In the genomic region with DNA sequence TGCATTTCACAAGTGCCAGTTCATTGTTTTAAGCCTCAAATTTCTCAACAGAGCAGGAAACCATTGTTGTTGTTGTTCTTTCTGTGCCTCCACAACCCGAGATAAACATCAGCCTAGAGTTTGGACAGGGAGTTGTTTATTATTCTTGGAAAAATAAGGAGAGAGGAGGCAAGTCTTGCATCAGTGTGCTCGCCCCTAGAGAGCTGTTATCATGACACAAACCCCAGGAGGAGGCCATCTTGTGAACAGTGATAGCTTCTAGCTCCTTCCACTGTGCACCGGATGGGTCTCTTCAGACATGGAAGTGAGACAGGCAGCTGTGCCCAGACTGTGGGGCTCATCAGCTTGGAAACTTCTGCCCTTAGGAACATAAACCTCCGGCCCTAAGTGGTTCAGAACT, we compare ENCODE assay signal across 27 cellular contexts.
DNase-seq lines count a peak whose midpoint lies in the region; ATAC-seq and TF ChIP-seq lines count a peak whose summit lies in the region.
"Had no signal": no experiment of that assay in that cellular context is flagged by ENCODE, and none has a peak within 500 bp of the region (broad histone marks: within the 10 kb centered on the region; RNA-seq: fewer than 3 reads in every experiment).

No MANE protein-coding gene starts in this region.

- peak overlapping the region; percentile 12 for H3K27ac Mint-ChIP-seq in nephron progenitor cell
- H3K27ac Mint-ChIP-seq: activated B cell treated with CpG ODN at 0.5 μM for 24 hours, H9, memory B cell, naive B cell had no signal

- DNase-seq in H4 (ENCODE audit: low spot score) = peak; percentile 48
- DNase-seq in cardiac fibroblast (ENCODE audit: low read depth in 2 of 2) = peak; percentile 56 to 80
- DNase-seq in foreskin fibroblast = peak; percentile 37 to 39
- no peak for DNase-seq in nephron progenitor cell
- no peak for DNase-seq in left lobe of liver (ENCODE audit: low spot score)
- no peak for DNase-seq in RWPE1 (ENCODE audit: low spot score)
- DNase-seq in HPDE6-E6E7 (ENCODE audit: extremely low spot score) = no peak
- DNase-seq: activated B cell treated with CpG ODN at 0.5 μM for 24 hours; activated CD4-positive, alpha-beta T cell treated with anti-CD3 and anti-CD28 coated beads, Interleukin-2, amount 50 U/mL, for 48 hours; activated effector memory CD4-positive, alpha-beta T cell treated with anti-CD3 and anti-CD28 coated beads, Interleukin-2, amount 50 U/mL, for 16 hours; C1 segment of cervical spinal cord; colonic mucosa; GF-D8; H9; hypothalamus; naive B cell; NCI-H1417; NCI-H2107; NCI-H446 treated with DMSO at 0.1 percent for 48 hours; stimulated activated CD4-positive, alpha-beta T cell treated with anti-CD3 and anti-CD28 coated beads, Interleukin-15, amount 100 ng/mL, for 24 hours; stimulated activated CD8-positive, alpha-beta memory T cell treated with anti-CD3 and anti-CD28 coated beads, Interleukin-4, amount 100 ng/mL, for 48 hours; T1000; upper lobe of left lung had no signal

- ATAC-seq in left lobe of liver (no peak), GM21447 (IDR thresholded peaks at IDR 0.05; ENCODE audit: unreplicated experiment) (no peak)
- ATAC-seq: HepG2 had no signal

- H3K27ac ChIP-seq in RWPE1 = no peak overlapping the region
- H3K27ac ChIP-seq: colonic mucosa, upper lobe of left lung had no signal

- H3K4me3 ChIP-seq in cardiac fibroblast (replicated peaks in 1 of 2; ENCODE audit: low read depth in 2 of 2, low read length in 2 of 2) (no peak overlapping the region), foreskin fibroblast (ENCODE audit: low read depth in 1 of 2, low read length in 2 of 2) (no peak overlapping the region)
- H3K4me3 ChIP-seq: colonic mucosa, upper lobe of left lung had no signal

- no peaks in the 10 kb centered on the region for H3K36me3 Mint-ChIP-seq in nephron progenitor cell (ENCODE audit: low read depth)
- H3K36me3 Mint-ChIP-seq: brain, memory B cell, naive B cell had no signal

- peaks cover 8% of the 10 kb centered on the region for H3K27me3 Mint-ChIP-seq in nephron progenitor cell (ENCODE audit: low read depth, poor library complexity)

- no peak overlapping the region for H3K4me3 Mint-ChIP-seq in nephron progenitor cell
- H3K4me3 Mint-ChIP-seq: activated B cell treated with CpG ODN at 0.5 μM for 24 hours, brain, H9, memory B cell, naive B cell had no signal

- POLR2A ChIA-PET in RWPE1 (lab: Yijun Ruan, JAX; ENCODE audit: low non-redundant PET) = no interaction called here

- CTCF ChIA-PET in RWPE1 (lab: Yijun Ruan, JAX) = no interaction called here

- H3K4me1 Mint-ChIP-seq in nephron progenitor cell = peaks cover 51% of the 10 kb centered on the region
- H3K4me1 Mint-ChIP-seq: activated B cell treated with CpG ODN at 0.5 μM for 24 hours, memory B cell had no signal

- TF ChIP-seq CTCF in cardiac fibroblast (IDR thresholded peaks at IDR 0.05; ENCODE audit: low read depth, low read length) (no peak), foreskin fibroblast (IDR thresholded peaks at IDR 0.05; ENCODE audit: low read depth, low read length) (no peak), nephron progenitor cell (IDR thresholded peaks at IDR 0.05) (no peak), RWPE1 (conservative IDR thresholded peaks at IDR 0.05; ENCODE audit: low read depth) (no peak)

- no peaks in the 10 kb centered on the region for H3K9me3 Mint-ChIP-seq in nephron progenitor cell
- H3K9me3 Mint-ChIP-seq: activated B cell treated with CpG ODN at 0.5 μM for 24 hours, memory B cell, naive B cell had no signal

Comparison
In these comparisons a context has a peak if more than half of its experiments do, and no peak if none do; other contexts are left out.
1. DNase-seq: peak in H4 (single experiment), cardiac fibroblast (2 of 2) and foreskin fibroblast (2 of 2); none in nephron progenitor cell (single experiment), left lobe of liver (single experiment), RWPE1 (single experiment) and HPDE6-E6E7 (single experiment).